1 cellular context compared by ENCODE assay signal in genomic region chr15:90654233-90655124, GRCh38.
TF ChIP-seq lines count a peak whose summit lies in the region.

No MANE protein-coding gene starts in this region.

TF ChIP-seq in K562, 482 proteins besides CTCF, POLR2A, EP300 and RAD21:
- TF ChIP-seq ZNF316 (IDR thresholded peaks at IDR 0.05): peak; percentile 91
- peak; percentile 87 for TF ChIP-seq C11orf30 (IDR thresholded peaks at IDR 0.05; ENCODE audit: low read depth)
- TF ChIP-seq MAFG (tag; conservative IDR thresholded peaks at IDR 0.05): peak; percentile 68
- peak; percentile 71 for TF ChIP-seq MAFF (IDR thresholded peaks at IDR 0.05; ENCODE audit: low read length)
- peak; percentile 74 for TF ChIP-seq MAFK (IDR thresholded peaks at IDR 0.05; ENCODE audit: low read length)
- TF ChIP-seq MCM5 (IDR thresholded peaks at IDR 0.05; ENCODE audit: low read depth): no peak
